In genomic region chr15:67156426-67156825, GRCh38 we compare ENCODE assay signal across 20 cellular contexts.
DNase-seq lines count a peak whose midpoint lies in the region; ATAC-seq and TF ChIP-seq lines count a peak whose summit lies in the region.
"Had no signal": no experiment of that assay in that cellular context is flagged by ENCODE, and none has a peak within 500 bp of the region (broad histone marks: within the 10 kb centered on the region; RNA-seq: fewer than 3 reads in every experiment).

No MANE protein-coding gene starts in this region.

- no peak for TF ChIP-seq CTCF in HEK293 (tag by site-specific recombination; IDR thresholded peaks at IDR 0.05)

- peaks cover 35% of the 10 kb centered on the region for H3K4me1 ChIP-seq in CD4-positive, alpha-beta memory T cell (ENCODE audit: insufficient read depth, low read length)
- H3K4me1 ChIP-seq in HEK293 (ENCODE audit: control insufficient read depth, insufficient read depth, low read length) = no peaks in the 10 kb centered on the region

- CTCF ChIA-PET in CD4-positive, alpha-beta memory T cell (lab: Charles Lee; ENCODE audit: partially characterized antibody) = interaction anchor here (1.4 to 2.5 kb wide), 2 partner anchors 83 to 210 kb away, joined by 4 to 8 read pairs; no protein-coding TSS in a partner anchor
- CTCF ChIA-PET in HEK293 (lab: Yijun Ruan, JAX) = no interaction called here

- ATAC-seq in esophagus mucosa (peak; percentile 55), HG02870 (IDR thresholded peaks at IDR 0.05; ENCODE audit: unreplicated experiment) (no peak)

- H3K9me3 ChIP-seq in CD4-positive, alpha-beta memory T cell (ENCODE audit: control insufficient read depth in 1 of 2, low read length in 2 of 2) = no peaks in the 10 kb centered on the region
- no peaks in the 10 kb centered on the region for H3K9me3 ChIP-seq in HEK293 (ENCODE audit: control insufficient read depth, insufficient read depth, low read depth, low read length)

- no peaks in the 10 kb centered on the region for H3K27me3 Mint-ChIP-seq in CD4-positive, alpha-beta memory T cell
- H3K27me3 Mint-ChIP-seq in activated T-helper 1 cell treated with anti-CD3 and anti-CD28 coated beads, Interleukin-12 subunit alpha, Interleukin-12 subunit beta, Interleukin-2, Interleukin-4 antibody, amounts not matched to agents 30 ng/mL and 10 ng/mL and 1 ng/mL, durations not matched to agents 14 hours and 24 hours and 36 hours (ENCODE audit: insufficient read depth) = no peaks in the 10 kb centered on the region
- H3K27me3 Mint-ChIP-seq: CD4-positive, CD25-positive, alpha-beta regulatory T cell had no signal

- no peak for DNase-seq in CD4-positive, alpha-beta memory T cell
- DNase-seq in activated T-helper 1 cell treated with anti-CD3 and anti-CD28 coated beads, Interleukin-12 subunit alpha, Interleukin-12 subunit beta, Interleukin-2, Interleukin-4 antibody, amounts not matched to agents 30 ng/mL and 10 ng/mL and 1 ng/mL, durations not matched to agents 14 hours and 24 hours and 36 hours (ENCODE audit: low spot score) = no peak
- DNase-seq in globus pallidus (ENCODE audit: low spot score) = no peak
- DNase-seq in NCI-H2029 treated with DMSO at 0.1 percent for 48 hours (lab: John Stamatoyannopoulos, UW) = no peak
- DNase-seq in H7 = no peak
- DNase-seq: CD4-positive, CD25-positive, alpha-beta regulatory T cell; COR-L47; DMS79 treated with DMSO at 0.1 percent for 48 hours; MM.1S; NCI-H1048; NCI-H1436; NCI-H187 treated with DMSO at 0.1 percent for 48 hours; NCI-H226; NCI-H510A treated with DMSO at 0.1 percent for 48 hours; NCI-H748 treated with DMSO at 0.1 percent for 48 hours; Right ventricle myocardium superior had no signal

- H3K9me3 Mint-ChIP-seq in CD4-positive, alpha-beta memory T cell = peaks cover 0 to 5% (median 0%) of the 10 kb centered on the region in 8 donors
- H3K9me3 Mint-ChIP-seq in activated T-helper 1 cell treated with anti-CD3 and anti-CD28 coated beads, Interleukin-12 subunit alpha, Interleukin-12 subunit beta, Interleukin-2, Interleukin-4 antibody, amounts not matched to agents 30 ng/mL and 10 ng/mL and 1 ng/mL, durations not matched to agents 14 hours and 24 hours and 36 hours = peaks cover 3% of the 10 kb centered on the region

- intact Hi-C loops in CD4-positive, alpha-beta memory T cell (cut with micrococcal nuclease) = no loop called here
- intact Hi-C loops in activated T-helper 1 cell treated with anti-CD3 and anti-CD28 coated beads, Interleukin-12 subunit alpha, Interleukin-12 subunit beta, Interleukin-2, Interleukin-4 antibody, amounts not matched to agents 30 ng/mL and 10 ng/mL and 1 ng/mL, durations not matched to agents 14 hours and 24 hours and 36 hours (cut with micrococcal nuclease) = no loop called here

- POLR2A ChIA-PET in CD4-positive, alpha-beta memory T cell (lab: Charles Lee; ENCODE audit: partially characterized antibody) = interaction anchor here (0.9 kb wide), 1 partner anchor 9 kb away, joined by 3 read pairs; no protein-coding TSS in a partner anchor
- POLR2A ChIA-PET in HEK293 (lab: Yijun Ruan, JAX) = interaction anchor here (0.6 kb wide), 1 partner anchor 612 kb away, joined by 3 read pairs; no protein-coding TSS in a partner anchor

- no peak overlapping the region for H3K4me3 ChIP-seq in CD4-positive, alpha-beta memory T cell (ENCODE audit: low read length in 2 of 2)
- H3K4me3 ChIP-seq in HEK293 (ENCODE audit: low read depth, low read length) = no peak overlapping the region
- H3K4me3 ChIP-seq in H7 (ENCODE audit: insufficient read depth, low read depth, low read length) = no peak overlapping the region
- H3K4me3 ChIP-seq: HAP-1 had no signal

- H3K36me3 ChIP-seq in CD4-positive, alpha-beta memory T cell (ENCODE audit: insufficient read depth, low read length) = peaks cover 5% of the 10 kb centered on the region
- H3K36me3 ChIP-seq in HEK293 (ENCODE audit: control insufficient read depth in 2 of 2, insufficient read depth in 1 of 2, low read length in 2 of 2) = no peaks in the 10 kb centered on the region
- no peaks in the 10 kb centered on the region for H3K36me3 ChIP-seq in H7 (replicated peaks; ENCODE audit: control insufficient read depth, insufficient read depth, low read length)
- H3K36me3 ChIP-seq: HAP-1 had no signal

- peaks cover 54 to 75% (median 63%) of the 10 kb centered on the region in 4 donors for H3K4me1 Mint-ChIP-seq in CD4-positive, alpha-beta memory T cell
- H3K4me1 Mint-ChIP-seq in activated T-helper 1 cell treated with anti-CD3 and anti-CD28 coated beads, Interleukin-12 subunit alpha, Interleukin-12 subunit beta, Interleukin-2, Interleukin-4 antibody, amounts not matched to agents 30 ng/mL and 10 ng/mL and 1 ng/mL, durations not matched to agents 14 hours and 24 hours and 36 hours (ENCODE audit: low read depth) = peaks cover 65% of the 10 kb centered on the region

- peak overlapping the region in 1 of 8 donors; percentile 22 for H3K4me3 Mint-ChIP-seq in CD4-positive, alpha-beta memory T cell
- H3K4me3 Mint-ChIP-seq in activated T-helper 1 cell treated with anti-CD3 and anti-CD28 coated beads, Interleukin-12 subunit alpha, Interleukin-12 subunit beta, Interleukin-2, Interleukin-4 antibody, amounts not matched to agents 30 ng/mL and 10 ng/mL and 1 ng/mL, durations not matched to agents 14 hours and 24 hours and 36 hours = no peak overlapping the region
- H3K4me3 Mint-ChIP-seq: CD4-positive, CD25-positive, alpha-beta regulatory T cell had no signal

- H3K27ac ChIP-seq in CD4-positive, alpha-beta memory T cell (ENCODE audit: low read depth, low read length) = no peak overlapping the region
- no peak overlapping the region for H3K27ac ChIP-seq in HEK293 (ENCODE audit: extremely low read depth, low read depth, low read length)

- H3K36me3 Mint-ChIP-seq in CD4-positive, alpha-beta memory T cell = peaks cover 30 to 31% of the 10 kb centered on the region in 2 donors
- peaks cover 47% of the 10 kb centered on the region for H3K36me3 Mint-ChIP-seq in activated T-helper 1 cell treated with anti-CD3 and anti-CD28 coated beads, Interleukin-12 subunit alpha, Interleukin-12 subunit beta, Interleukin-2, Interleukin-4 antibody, amounts not matched to agents 30 ng/mL and 10 ng/mL and 1 ng/mL, durations not matched to agents 14 hours and 24 hours and 36 hours (ENCODE audit: low read depth)

- no peaks in the 10 kb centered on the region for H3K27me3 ChIP-seq in CD4-positive, alpha-beta memory T cell (ENCODE audit: insufficient read depth, low read length)
- no peaks in the 10 kb centered on the region for H3K27me3 ChIP-seq in H7 (ENCODE audit: control insufficient read depth, insufficient read depth, low read length)

- H3K27ac Mint-ChIP-seq in CD4-positive, alpha-beta memory T cell = peak overlapping the region in 6 of 7 donors; percentile 8 to 69 (median 26)
- peak overlapping the region; percentile 29 for H3K27ac Mint-ChIP-seq in activated T-helper 1 cell treated with anti-CD3 and anti-CD28 coated beads, Interleukin-12 subunit alpha, Interleukin-12 subunit beta, Interleukin-2, Interleukin-4 antibody, amounts not matched to agents 30 ng/mL and 10 ng/mL and 1 ng/mL, durations not matched to agents 14 hours and 24 hours and 36 hours

TF ChIP-seq in HEK293, 187 proteins besides CTCF, POLR2A, EP300 and RAD21:
- no peak for TF ChIP-seq ZNF561 (tag by site-specific recombination; IDR thresholded peaks at IDR 0.05; ENCODE audit: borderline replicate concordance)
- TF ChIP-seq RBAK (tag by site-specific recombination; IDR thresholded peaks at IDR 0.05) = peak; percentile 98
